13 cellular contexts compared by ENCODE assay signal in genomic region chr13:75724742-75725504, GRCh38.
DNase-seq lines count a peak whose midpoint lies in the region; ATAC-seq and TF ChIP-seq lines count a peak whose summit lies in the region.
"Had no signal": no experiment of that assay in that cellular context is flagged by ENCODE, and none has a peak within 500 bp of the region (broad histone marks: within the 10 kb centered on the region; RNA-seq: fewer than 3 reads in every experiment).

No MANE protein-coding gene starts in this region.

- intact Hi-C loops in posterior vena cava (cut with DNase I), result no loop called here

- TF ChIP-seq CTCF in type B pancreatic cell (conservative IDR thresholded peaks at IDR 0.05), result no peak

- peak overlapping the region; percentile 97 for H3K27ac Mint-ChIP-seq in type B pancreatic cell
- H3K27ac Mint-ChIP-seq in effector memory CD8-positive, alpha-beta T cell, result no peak overlapping the region

- H3K9me3 Mint-ChIP-seq in type B pancreatic cell, result no peaks in the 10 kb centered on the region
- no peaks in the 10 kb centered on the region for H3K9me3 Mint-ChIP-seq in effector memory CD8-positive, alpha-beta T cell
- H3K9me3 Mint-ChIP-seq: nephron progenitor cell had no signal

- H3K4me1 Mint-ChIP-seq in type B pancreatic cell (ENCODE audit: unreplicated experiment), result peaks cover 27% of the 10 kb centered on the region
- peaks cover 0 to 4% of the 10 kb centered on the region in 2 donors for H3K4me1 Mint-ChIP-seq in effector memory CD8-positive, alpha-beta T cell (ENCODE audit: low read depth in 2 of 2)

- H3K4me3 Mint-ChIP-seq in type B pancreatic cell, result peak overlapping the region; percentile 69
- H3K4me3 Mint-ChIP-seq in effector memory CD8-positive, alpha-beta T cell, result no peak overlapping the region
- H3K4me3 Mint-ChIP-seq: nephron progenitor cell had no signal

- H3K36me3 Mint-ChIP-seq in type B pancreatic cell, result no peaks in the 10 kb centered on the region
- H3K36me3 Mint-ChIP-seq in effector memory CD8-positive, alpha-beta T cell (ENCODE audit: insufficient read depth), result no peaks in the 10 kb centered on the region

- no peak for ATAC-seq in effector memory CD8-positive, alpha-beta T cell (replicated peaks)

- peak; percentile 70 for DNase-seq in NCI-H2171 treated with DMSO at 0.1 percent for 48 hours (lab: John Stamatoyannopoulos, UW)
- DNase-seq in NCI-H2171 (lab: John Stamatoyannopoulos, UW), result no peak
- peak; percentile 61 for DNase-seq in SHP77 treated with DMSO at 0.1 percent for 48 hours (lab: John Stamatoyannopoulos, UW)
- peak; percentile 54 for DNase-seq in left kidney (ENCODE audit: low read depth, low spot score)
- DNase-seq in type B pancreatic cell (ENCODE audit: extremely low spot score, unreplicated experiment), result no peak
- no peak for DNase-seq in effector memory CD8-positive, alpha-beta T cell
- no peak for DNase-seq in putamen (ENCODE audit: low spot score)
- DNase-seq in posterior vena cava (ENCODE audit: low spot score), result no peak
- DNase-seq: activated CD8-positive, alpha-beta memory T cell treated with anti-CD3 and anti-CD28 coated beads, Interleukin-2, amount 50 U/mL, for 4 hours; dorsolateral prefrontal cortex; kidney; NCI-H446 treated with DMSO at 0.1 percent for 48 hours; nephron progenitor cell had no signal

- no peaks in the 10 kb centered on the region for H3K27me3 Mint-ChIP-seq in type B pancreatic cell
- no peaks in the 10 kb centered on the region for H3K27me3 Mint-ChIP-seq in effector memory CD8-positive, alpha-beta T cell

Comparison
In these comparisons a context has a peak if more than half of its experiments do, and no peak if none do; other contexts are left out.
1. DNase-seq: peak in NCI-H2171 treated with DMSO at 0.1 percent for 48 hours (single experiment), SHP77 treated with DMSO at 0.1 percent for 48 hours (single experiment) and left kidney (single experiment); none in NCI-H2171 (single experiment), type B pancreatic cell (single experiment), effector memory CD8-positive, alpha-beta T cell (0 of 3), putamen (single experiment) and posterior vena cava (single experiment).